In genomic region chr10:23448802-23449570, GRCh38 we compare ENCODE assay signal across 8 cellular contexts.
DNase-seq lines count a peak whose midpoint lies in the region; ATAC-seq lines count a peak whose summit lies in the region.

No MANE protein-coding gene starts in this region.

- ATAC-seq in GM18502 (IDR thresholded peaks at IDR 0.05; ENCODE audit: poor library complexity, unreplicated experiment) (peak; percentile 93), GM21723 (IDR thresholded peaks at IDR 0.05; ENCODE audit: unreplicated experiment) (peak; percentile 94)

- peak; percentile 31 to 54 for DNase-seq in Kasumi-1 (lab: John Stamatoyannopoulos, UW)
- peak; percentile 76 for DNase-seq in germinal center (ENCODE audit: low spot score)
- DNase-seq in islet precursor cell = no peak
- no peak for DNase-seq in HPDE6-E6E7 (ENCODE audit: extremely low spot score)
- DNase-seq in DMS153 treated with DMSO at 0.1 percent for 48 hours (lab: John Stamatoyannopoulos, UW; ENCODE audit: unreplicated experiment) = no peak
- DNase-seq in SHP77 (lab: John Stamatoyannopoulos, UW) = no peak

Comparison
In these comparisons a context has a peak if more than half of its experiments do, and no peak if none do; other contexts are left out.
1. DNase-seq: peak in Kasumi-1 (2 of 2) and germinal center (single experiment); none in islet precursor cell (single experiment), HPDE6-E6E7 (single experiment), DMS153 treated with DMSO at 0.1 percent for 48 hours (single experiment) and SHP77 (0 of 2).